Comparison of ENCODE assay signal across 36 cellular contexts in genomic region chrX:137215467-137215866, GRCh38.
"Had no signal": no experiment of that assay in that cellular context is flagged by ENCODE, and none has a peak within 500 bp of the region (broad histone marks: within the 10 kb centered on the region; RNA-seq: fewer than 3 reads in every experiment).

No MANE protein-coding gene starts in this region.

- H3K4me3 ChIP-seq: MG63 had no signal

- H3K36me3 ChIP-seq: MG63 had no signal

- H3K27me3 ChIP-seq: MG63 had no signal

- H3K9me3 ChIP-seq: MG63 had no signal

- DNase-seq: Karpas-422, Kasumi-1, MG63, MM.1S, MV-4-11, NCI-H1048, NCI-H1092, NCI-H1092 treated with DMSO at 0.1 percent for 48 hours, NCI-H1105, NCI-H1105 treated with DMSO at 0.1 percent for 48 hours, NCI-H1417, NCI-H1417 treated with DMSO at 0.1 percent for 48 hours, NCI-H1436, NCI-H1436 treated with DMSO at 0.1 percent for 48 hours, NCI-H146, NCI-H1694, NCI-H1694 treated with DMSO at 0.1 percent for 48 hours, NCI-H187, NCI-H187 treated with DMSO at 0.1 percent for 48 hours, NCI-H1930, NCI-H2029, NCI-H2029 treated with DMSO at 0.1 percent for 48 hours, NCI-H2081, NCI-H2081 treated with DMSO at 0.1 percent for 48 hours, NCI-H2107, NCI-H2171, NCI-H2171 treated with DMSO at 0.1 percent for 48 hours, NCI-H2227 treated with DMSO at 0.1 percent for 48 hours, NCI-H226, NCI-H345, NCI-H446, NCI-H446 treated with DMSO at 0.1 percent for 48 hours, NCI-H510A, NCI-H510A treated with DMSO at 0.1 percent for 48 hours, NCI-H524, NCI-H524 treated with DMSO at 0.1 percent for 48 hours had no signal
